ENCODE assay signal across 8 cellular contexts in genomic region chr3:71064288-71064975, GRCh38.
DNase-seq lines count a peak whose midpoint lies in the region; ATAC-seq, FAIRE-seq and TF ChIP-seq lines count a peak whose summit lies in the region.

No MANE protein-coding gene starts in this region.

- H3K4me2 ChIP-seq in HepG2 (ENCODE audit: low read depth, low read length) = peak overlapping the region; percentile 89

- intact Hi-C loops in HepG2 (cut with micrococcal nuclease; ENCODE audit: unreplicated experiment) = loop anchor here (5.0 to 10.0 kb wide), 2 partner anchors 57 to 90 kb away; no protein-coding TSS in a partner anchor

- H3K9me3 ChIP-seq in KOPT-K1 (ENCODE audit: insufficient read depth, low read length, poor library complexity, severe bottlenecking) = no peaks in the 10 kb centered on the region
- H3K9me3 ChIP-seq in HepG2 (ENCODE audit: low read length) = no peaks in the 10 kb centered on the region

- FAIRE-seq in HepG2 (lab: Jason Lieb, UNC) = no peak

- in situ Hi-C loops in HepG2 (cut with HindIII; ENCODE audit: extremely low pct_ligation_motif_present, low pct_unique_long_range_greater_than_20kb) = no loop called here

- peaks cover 75% of the 10 kb centered on the region for H3K4me1 ChIP-seq in HepG2 (ENCODE audit: insufficient read depth, low read length)

- TF ChIP-seq POLR2A in HepG2 (IDR thresholded peaks at IDR 0.05; ENCODE audit: insufficient read depth in 1 of 2, low read depth in 2 of 2, low read length in 2 of 2) = peak in 1 of 2 experiments; percentile 4; a peak in 1 of 4 replicates

- CTCF ChIA-PET in HepG2 (lab: Yijun Ruan, JAX; ENCODE audit: low intra/inter-chr PET ratio, low total read pairs) = no interaction called here

- no TSS peak for BruUV-seq in HepG2 (replicated peaks; lab: Mats Ljungman, UMichigan)

- H3K36me3 ChIP-seq in KOPT-K1 (ENCODE audit: insufficient read depth, low read length) (no peaks in the 10 kb centered on the region), HepG2 (replicated peaks in 1 of 2; ENCODE audit: control insufficient read depth in 1 of 2, insufficient read depth in 2 of 2, low read length in 2 of 2) (no peaks in the 10 kb centered on the region)

- POLR2A ChIA-PET in HepG2 (lab: Yijun Ruan, JAX) = interaction anchor here (1.0 to 2.8 kb wide), 9 partner anchors 9 to 518 kb away, joined by 3 to 21 read pairs (median 7); no protein-coding TSS in a partner anchor

- WGBS in HepG2 (ENCODE audit: low lambda C conversion rate) = 0% methylated on average over 15 of the region's 51 CpGs

- no peak for TF ChIP-seq RAD21 in HepG2 (CRISPR knock-in tag; IDR thresholded peaks at IDR 0.05)

- peaks cover 80% of the 10 kb centered on the region for H3K79me2 ChIP-seq in HepG2 (ENCODE audit: insufficient read depth, low read length)

- ATAC-seq in GM19372 (IDR thresholded peaks at IDR 0.05; ENCODE audit: low read depth, unreplicated experiment) = peak; percentile 34
- peak; percentile 6 to 15 for ATAC-seq in activated CD4-positive, CD25-positive, alpha-beta regulatory T cell treated with anti-CD3 and anti-CD28 coated beads, Interleukin-2, amount 50 U/mL, for 24 hours
- ATAC-seq in HepG2 = peak; percentile 80

- peak overlapping the region; percentile 77 for H3K9ac ChIP-seq in HepG2 (ENCODE audit: insufficient read depth, low read depth, low read length)

- H3K4me3 ChIP-seq in AG10803 (ENCODE audit: low read length) (peak overlapping the region; percentile 76), coronary artery (peak overlapping the region; percentile 84), HepG2 (replicated peaks in 1 of 3; ENCODE audit: insufficient read depth in 1 of 3, low read depth in 2 of 3, low read length in 3 of 3) (peak overlapping the region; percentile 70 to 83 (median 82))

- H3K27ac ChIP-seq in KOPT-K1 (ENCODE audit: low read depth, low read length, poor library complexity, severe bottlenecking) = peak overlapping the region; percentile 33
- H3K27ac ChIP-seq in coronary artery = peak overlapping the region; percentile 96 to 98
- peak overlapping the region; percentile 71 for H3K27ac ChIP-seq in HepG2 (ENCODE audit: extremely low read length, insufficient read depth, low read length)

- H4K20me1 ChIP-seq in HepG2 (ENCODE audit: insufficient read depth, low read length) = no peaks in the 10 kb centered on the region; the same call in 1 of the 2 replicates

- no peak; the same call in 1 of the 2 replicates for TF ChIP-seq CTCF in AG10803 (conservative IDR thresholded peaks at IDR 0.05; ENCODE audit: low read length)
- TF ChIP-seq CTCF in coronary artery (IDR thresholded peaks at IDR 0.05) = no peak
- no peak for TF ChIP-seq CTCF in HepG2 (CRISPR knock-in tag; IDR thresholded peaks at IDR 0.05)

- H3K27me3 ChIP-seq in HepG2 (ENCODE audit: control insufficient read depth in 1 of 2, insufficient read depth in 2 of 2, low read length in 2 of 2) = no peaks in the 10 kb centered on the region; a peak in 1 of 5 replicates

- H2AFZ ChIP-seq in HepG2 (ENCODE audit: low read length) = no peak overlapping the region

- TF ChIP-seq EP300 in HepG2 (IDR thresholded peaks at IDR 0.05; ENCODE audit: low read depth in 2 of 2, low read length in 2 of 2) = no peak; a peak in 1 of 4 replicates
- TF ChIP-seq EP300 in HepG2 (CRISPR knock-in tag; IDR thresholded peaks at IDR 0.05; ENCODE audit: borderline replicate concordance) = no peak

- DNase-seq in AG10803 (ENCODE audit: low read depth) = peak; percentile 56
- peak; percentile 87 for DNase-seq in coronary artery (ENCODE audit: low spot score)
- peak; percentile 63 for DNase-seq in HepG2 (ENCODE audit: low spot score)
- DNase-seq in stimulated activated CD4-positive, alpha-beta T cell treated with anti-CD3 and anti-CD28 coated beads, TNF-alpha, amount 100 ng/mL, for 4 hours (ENCODE audit: low read depth in 3 of 3) = peak in 2 of 3 experiments; percentile 34 to 49
- DNase-seq in A172 (ENCODE audit: low spot score) = no peak

TF ChIP-seq in HepG2, 621 proteins besides CTCF, POLR2A, EP300 and RAD21 (continues in another document):
- TF ChIP-seq DNMT1 (CRISPR knock-in tag; IDR thresholded peaks at IDR 0.05) = no peak
- TF ChIP-seq ZNF784 (CRISPR knock-in tag; IDR thresholded peaks at IDR 0.05; ENCODE audit: borderline replicate concordance) = no peak
- TF ChIP-seq ZFP37 (CRISPR knock-in tag; IDR thresholded peaks at IDR 0.05; ENCODE audit: borderline replicate concordance) = no peak
- peak; percentile 54; the same call in 1 of the 2 replicates for TF ChIP-seq RBFOX2 (IDR thresholded peaks at IDR 0.05; ENCODE audit: low read depth, low read length)
- no peak for TF ChIP-seq ZNF614 (CRISPR knock-in tag; IDR thresholded peaks at IDR 0.05; ENCODE audit: borderline replicate concordance)
- 0 out of 3 replicates have a peak, but pooled peaks have one; percentile 31 for TF ChIP-seq MXI1 (IDR thresholded peaks at IDR 0.05; ENCODE audit: borderline replicate concordance, low read depth, low read length)
- 0 out of 2 replicates have a peak, but pooled peaks have one; percentile 19 for TF ChIP-seq ZNF557 (CRISPR knock-in tag; IDR thresholded peaks at IDR 0.05)
- 0 out of 2 replicates have a peak, but pooled peaks have one; percentile 1 for TF ChIP-seq CSRNP1 (CRISPR knock-in tag; IDR thresholded peaks at IDR 0.05)
- no peak for TF ChIP-seq NFRKB (IDR thresholded peaks at IDR 0.05)
- no peak for TF ChIP-seq HCFC1 (IDR thresholded peaks at IDR 0.05; ENCODE audit: low read depth, low read length)
- peak; percentile 71; the same call in 1 of the 2 replicates for TF ChIP-seq ZNF605 (CRISPR knock-in tag; IDR thresholded peaks at IDR 0.05)
- TF ChIP-seq ZNF740 (CRISPR knock-in tag; IDR thresholded peaks at IDR 0.05) = 0 out of 2 replicates have a peak, but pooled peaks have one; percentile 65
- TF ChIP-seq ZNF660 (CRISPR knock-in tag; IDR thresholded peaks at IDR 0.05; ENCODE audit: borderline replicate concordance, low read depth) = no peak
- TF ChIP-seq PHF5A (CRISPR knock-in tag; IDR thresholded peaks at IDR 0.05; ENCODE audit: low read depth, unreplicated experiment) = no peak
- no peak for TF ChIP-seq ZNF441 (CRISPR knock-in tag; IDR thresholded peaks at IDR 0.05; ENCODE audit: borderline replicate concordance)
- no peak for TF ChIP-seq MTERF4 (CRISPR knock-in tag; IDR thresholded peaks at IDR 0.05)
- TF ChIP-seq UBTF (CRISPR knock-in tag; IDR thresholded peaks at IDR 0.05) = peak; percentile 46; the same call in 1 of the 2 replicates
- TF ChIP-seq KMT2B (CRISPR knock-in tag; IDR thresholded peaks at IDR 0.05) = peak; percentile 44; the same call in 1 of the 2 replicates
- no peak for TF ChIP-seq JARID2 (CRISPR knock-in tag; IDR thresholded peaks at IDR 0.05; ENCODE audit: insufficient replicate concordance)
- peak; percentile 19; the same call in 1 of the 2 replicates for TF ChIP-seq SRY (CRISPR knock-in tag; IDR thresholded peaks at IDR 0.05)
- TF ChIP-seq MTF2 (CRISPR knock-in tag; IDR thresholded peaks at IDR 0.05; ENCODE audit: borderline replicate concordance) = no peak

Comparison
In these comparisons a context has a peak if more than half of its experiments do, and no peak if none do; other contexts are left out.
1. ATAC-seq: peak in every context shown above with its lines; median percentile 80 in HepG2; 34 in GM19372; 10 in activated CD4-positive, CD25-positive, alpha-beta regulatory T cell treated with anti-CD3 and anti-CD28 coated beads, Interleukin-2, amount 50 U/mL, for 24 hours.
2. H3K27ac ChIP-seq: peak in every context shown above with its lines; median percentile 97 in coronary artery; 71 in HepG2; 33 in KOPT-K1.